In genomic region chr12:575948-576612, GRCh38 we compare ENCODE assay signal across 8 cellular contexts.
DNase-seq lines count a peak whose midpoint lies in the region; ATAC-seq and TF ChIP-seq lines count a peak whose summit lies in the region.

No MANE protein-coding gene starts in this region.

- no peak for TF ChIP-seq EP300 in stomach (IDR thresholded peaks at IDR 0.05)

- DNase-seq in A673 (ENCODE audit: low spot score) = peak; percentile 89
- peak; percentile 62 to 89 (median 88) for DNase-seq in Peyer's patch
- DNase-seq in fibroblast of the aortic adventitia (ENCODE audit: low read depth) = peak; percentile 76
- DNase-seq in neural crest cell (ENCODE audit: low read depth, low spot score) = peak; percentile 87
- DNase-seq in stomach = peak; percentile 82

- no TSS peak for BruUV-seq in A673 (replicated peaks; lab: Mats Ljungman, UMichigan)

- 4 to 7% (median 5%) methylated on average over 37 to 39 of the region's 39 CpGs for WGBS in stomach, 5 donors

- H3K27me3 Mint-ChIP-seq in IgD-negative memory B cell (no peaks in the 10 kb centered on the region), neural crest cell (ENCODE audit: low read depth) (no peaks in the 10 kb centered on the region)
- no peaks in the 10 kb centered on the region for H3K27me3 Mint-ChIP-seq in activated T-helper 17 cell treated with anti-CD3 and anti-CD28 coated beads, Interleukin-2, amount 50 U/mL, for 72 hours

- no peak overlapping the region for H3K4me3 ChIP-seq in A673 (ENCODE audit: low read depth, low read length, poor library complexity, severe bottlenecking)
- H3K4me3 ChIP-seq in Peyer's patch = peak overlapping the region in 3 of 4 donors; percentile 3 to 12 (median 4)
- no peak overlapping the region for H3K4me3 ChIP-seq in fibroblast of the aortic adventitia (ENCODE audit: low read depth, low read length)
- peak overlapping the region in 3 of 4 donors; percentile 3 to 14 (median 10) for H3K4me3 ChIP-seq in stomach

- peak; percentile 99 for TF ChIP-seq CTCF in A673 (conservative IDR thresholded peaks at IDR 0.05; ENCODE audit: low read depth, low read length)
- TF ChIP-seq CTCF in Peyer's patch (IDR thresholded peaks at IDR 0.05) = peak; percentile 98 to 100 (median 99)
- TF ChIP-seq CTCF in fibroblast of the aortic adventitia (IDR thresholded peaks at IDR 0.05; ENCODE audit: insufficient read depth, low read length) = peak; percentile 79
- TF ChIP-seq CTCF in neural crest cell (conservative IDR thresholded peaks at IDR 0.05) = peak; percentile 100
- peak in 6 of 7 experiments; percentile 56 to 100 (median 98) for TF ChIP-seq CTCF in stomach (IDR thresholded peaks at IDR 0.05)

- H3K27ac ChIP-seq in A673 (ENCODE audit: low read depth, low read length, poor library complexity, severe bottlenecking) = no peak overlapping the region
- H3K27ac ChIP-seq in Peyer's patch = peak overlapping the region in 3 of 4 donors; percentile 31 to 42 (median 33)
- peak overlapping the region; percentile 9 to 80 (median 61) for H3K27ac ChIP-seq in stomach

- H3K9me3 Mint-ChIP-seq in IgD-negative memory B cell = peaks cover 0 to 2% (median 0%) of the 10 kb centered on the region in 3 donors
- no peaks in the 10 kb centered on the region for H3K9me3 Mint-ChIP-seq in activated T-helper 17 cell treated with anti-CD3 and anti-CD28 coated beads, Interleukin-2, amount 50 U/mL, for 72 hours
- no peaks in the 10 kb centered on the region for H3K9me3 Mint-ChIP-seq in neural crest cell

- no peaks in the 10 kb centered on the region for H3K27me3 ChIP-seq in A673 (replicated peaks; ENCODE audit: insufficient read depth, low read depth, low read length, poor library complexity)
- no peaks in the 10 kb centered on the region for H3K27me3 ChIP-seq in Peyer's patch
- H3K27me3 ChIP-seq in stomach = no peaks in the 10 kb centered on the region

- POLR2A ChIA-PET in A673 (lab: Charles Lee; ENCODE audit: low non-redundant PET) = no interaction called here

- intact Hi-C loops in A673 (cut with micrococcal nuclease; ENCODE audit: unreplicated experiment) (loop anchor here (1.0 to 2.0 kb wide), 2 partner anchors 175 to 238 kb away; no protein-coding TSS in a partner anchor), stomach (cut with DNase I; ENCODE audit: low total_unique reads) (loop anchor here (10.0 kb wide), 2 partner anchors 59 to 239 kb away; no protein-coding TSS in a partner anchor)

- CTCF ChIA-PET in A673 (lab: Charles Lee) = interaction anchor here (0.5 to 2.7 kb wide), 11 partner anchors 22 to 517 kb away, joined by 3 to 9 read pairs (median 5); partner anchors contain the start of gene RAD52

- no peak for TF ChIP-seq POLR2A in Peyer's patch (IDR thresholded peaks at IDR 0.05)
- TF ChIP-seq POLR2A in stomach (IDR thresholded peaks at IDR 0.05) = no peak

- H3K4me1 ChIP-seq in A673 (ENCODE audit: insufficient read depth, low read length, poor library complexity, severe bottlenecking) = peaks cover 17% of the 10 kb centered on the region
- H3K4me1 ChIP-seq in Peyer's patch = peaks cover 0 to 20% (median 5%) of the 10 kb centered on the region in 4 donors
- H3K4me1 ChIP-seq in stomach = peaks cover 18 to 56% (median 39%) of the 10 kb centered on the region in 4 donors

- peak overlapping the region in 3 of 4 donors; percentile 71 to 87 (median 81) for H3K4me3 Mint-ChIP-seq in IgD-negative memory B cell
- peak overlapping the region; percentile 57 for H3K4me3 Mint-ChIP-seq in activated T-helper 17 cell treated with anti-CD3 and anti-CD28 coated beads, Interleukin-2, amount 50 U/mL, for 72 hours
- H3K4me3 Mint-ChIP-seq in neural crest cell = no peak overlapping the region

- H3K27ac Mint-ChIP-seq in IgD-negative memory B cell (peak overlapping the region in 1 of 3 donors; percentile 16), neural crest cell (ENCODE audit: unreplicated experiment) (no peak overlapping the region)
- peak overlapping the region; percentile 25 for H3K27ac Mint-ChIP-seq in activated T-helper 17 cell treated with anti-CD3 and anti-CD28 coated beads, Interleukin-2, amount 50 U/mL, for 72 hours

- peaks cover 0 to 3% (median 0%) of the 10 kb centered on the region in 3 donors for H3K4me1 Mint-ChIP-seq in IgD-negative memory B cell
- H3K4me1 Mint-ChIP-seq in activated T-helper 17 cell treated with anti-CD3 and anti-CD28 coated beads, Interleukin-2, amount 50 U/mL, for 72 hours = peaks cover 19% of the 10 kb centered on the region
- peaks cover 52% of the 10 kb centered on the region for H3K4me1 Mint-ChIP-seq in neural crest cell

- H3K36me3 ChIP-seq in A673 (ENCODE audit: insufficient read depth, low read length, poor library complexity, severe bottlenecking) (no peaks in the 10 kb centered on the region), Peyer's patch (no peaks in the 10 kb centered on the region), stomach (no peaks in the 10 kb centered on the region)

- H3K9me3 ChIP-seq in A673 (ENCODE audit: low read depth, low read length, poor library complexity, severe bottlenecking) (peaks cover 3% of the 10 kb centered on the region), Peyer's patch (no peaks in the 10 kb centered on the region), stomach (no peaks in the 10 kb centered on the region)

- peak; percentile 81 for ATAC-seq in GM18907 (IDR thresholded peaks at IDR 0.05; ENCODE audit: unreplicated experiment)
- ATAC-seq in activated T-helper 17 cell treated with anti-CD3 and anti-CD28 coated beads, Interleukin-2, amount 50 U/mL, for 72 hours (replicated peaks) = peak; percentile 80

- H3K36me3 Mint-ChIP-seq in IgD-negative memory B cell = no peaks in the 10 kb centered on the region
- H3K36me3 Mint-ChIP-seq in activated T-helper 17 cell treated with anti-CD3 and anti-CD28 coated beads, Interleukin-2, amount 50 U/mL, for 72 hours (ENCODE audit: low read depth) = no peaks in the 10 kb centered on the region
- H3K36me3 Mint-ChIP-seq in neural crest cell (ENCODE audit: low read depth) = no peaks in the 10 kb centered on the region

Comparison
In these comparisons a context has a peak if more than half of its experiments do, and no peak if none do; other contexts are left out.
1. H3K4me3 ChIP-seq: peak in Peyer's patch (3 of 4) and stomach (3 of 4); none in A673 (single experiment) and fibroblast of the aortic adventitia (single experiment).
2. Peak in every context shown above with its lines, with median percentiles within 50 percentile points of each other: DNase-seq and CTCF ChIP-seq.